In the genomic region with DNA sequence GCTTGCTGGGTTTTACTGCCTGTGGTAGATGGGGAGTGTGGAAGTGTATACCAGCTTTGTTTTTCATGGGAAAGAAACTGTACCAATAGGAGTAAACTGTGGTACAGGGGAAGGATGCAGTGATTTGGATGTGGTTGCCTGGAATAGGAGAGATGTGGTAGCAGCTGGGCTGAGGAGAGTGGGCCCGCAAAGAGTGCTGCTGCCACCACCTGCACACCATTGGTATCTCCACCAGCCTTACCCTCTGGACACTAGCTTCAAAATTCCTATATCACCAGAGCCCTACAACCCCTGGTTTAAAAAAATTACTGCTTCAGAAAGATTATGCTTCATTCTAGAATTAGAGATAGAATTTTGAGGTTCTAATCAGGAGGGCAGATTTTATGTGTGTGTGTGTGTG, we compare ENCODE assay signal across 8 cellular contexts. TPM values are rescaled to one million over a fixed set of nuclear protein-coding genes. Genes with fewer than 3 reads are reported as not detected.
DNase-seq lines count a peak whose midpoint lies in the region; ATAC-seq, FAIRE-seq and TF ChIP-seq lines count a peak whose summit lies in the region.

No MANE protein-coding gene starts in this region.

- no peaks in the 10 kb centered on the region for H3K9me3 ChIP-seq in Caco-2
- no peaks in the 10 kb centered on the region for H3K9me3 ChIP-seq in HepG2 (ENCODE audit: low read length)

- H3K9ac ChIP-seq in HepG2 (ENCODE audit: insufficient read depth, low read depth, low read length): no peak overlapping the region

- H3K36me3 Mint-ChIP-seq in Caco-2 (ENCODE audit: insufficient read depth, unreplicated experiment): peaks cover 7% of the 10 kb centered on the region

- H3K36me3 ChIP-seq in Caco-2 (ENCODE audit: control insufficient read depth, insufficient read depth, low read length) (no peaks in the 10 kb centered on the region), bronchial epithelial cell (ENCODE audit: control insufficient read depth, insufficient read depth, low read length) (no peaks in the 10 kb centered on the region), HepG2 (replicated peaks in 1 of 2; ENCODE audit: control insufficient read depth in 1 of 2, insufficient read depth in 2 of 2, low read length in 2 of 2) (no peaks in the 10 kb centered on the region)

- TF ChIP-seq CTCF in Caco-2 (IDR thresholded peaks at IDR 0.05; ENCODE audit: insufficient read depth in 1 of 2, low read depth in 1 of 2, low read length in 1 of 2, severe bottlenecking in 1 of 2, unreplicated experiment in 1 of 2) (peak; percentile 23 to 63), bronchial epithelial cell (IDR thresholded peaks at IDR 0.05; ENCODE audit: insufficient read depth, low read length, severe bottlenecking) (peak; percentile 77), HepG2 (CRISPR knock-in tag; IDR thresholded peaks at IDR 0.05) (peak; percentile 64)

- H2AFZ ChIP-seq in HepG2 (ENCODE audit: low read length): no peak overlapping the region

- TF ChIP-seq EP300 in HepG2 (IDR thresholded peaks at IDR 0.05; ENCODE audit: low read depth in 2 of 2, low read length in 2 of 2): no peak
- no peak for TF ChIP-seq EP300 in HepG2 (CRISPR knock-in tag; IDR thresholded peaks at IDR 0.05; ENCODE audit: borderline replicate concordance)

- in situ Hi-C loops in HepG2 (cut with HindIII; ENCODE audit: extremely low pct_ligation_motif_present, low pct_unique_long_range_greater_than_20kb): no loop called here

- POLR2A ChIA-PET in Caco-2 (lab: Charles Lee) (no interaction called here), HepG2 (lab: Yijun Ruan, JAX) (no interaction called here)

- no peak for FAIRE-seq in bronchial epithelial cell (lab: Jason Lieb, UNC)
- FAIRE-seq in HepG2 (lab: Jason Lieb, UNC): no peak
- FAIRE-seq in RCC 7860 (lab: Jason Lieb, UNC): no peak

- H3K27me3 Mint-ChIP-seq in Caco-2 (ENCODE audit: insufficient read depth, unreplicated experiment): no peaks in the 10 kb centered on the region

- BruUV-seq in Caco-2 (replicated peaks; lab: Mats Ljungman, UMichigan) (no TSS peak), HepG2 (replicated peaks; lab: Mats Ljungman, UMichigan) (no TSS peak)

- H3K79me2 ChIP-seq in HepG2 (ENCODE audit: insufficient read depth, low read length): no peaks in the 10 kb centered on the region

- intact Hi-C loops in Caco-2 (cut with micrococcal nuclease; ENCODE audit: unreplicated experiment) (loop anchor here (1.0 to 5.0 kb wide), 7 partner anchors 87 to 445 kb away; no protein-coding TSS in a partner anchor), HepG2 (cut with micrococcal nuclease; ENCODE audit: unreplicated experiment) (no loop called here)

- CTCF ChIA-PET in Caco-2 (lab: Charles Lee) (interaction anchor here (0.6 to 1.7 kb wide), 6 partner anchors 37 to 183 kb away, joined by 3 to 21 read pairs (median 4); no protein-coding TSS in a partner anchor), HepG2 (lab: Yijun Ruan, JAX; ENCODE audit: low intra/inter-chr PET ratio, low total read pairs) (no interaction called here)

- peaks cover 51% of the 10 kb centered on the region for H3K4me1 Mint-ChIP-seq in Caco-2 (ENCODE audit: low read depth, unreplicated experiment)

- DNase-seq in Caco-2: peak in 1 of 2 experiments; percentile 54
- DNase-seq in M059J (ENCODE audit: low read depth): peak; percentile 23
- peak; percentile 50 for DNase-seq in bronchial epithelial cell (ENCODE audit: low read depth)
- no peak for DNase-seq in HepG2 (ENCODE audit: low spot score)
- DNase-seq in activated naive CD4-positive, alpha-beta T cell treated with anti-CD3 and anti-CD28 coated beads, Interleukin-2, amount 50 U/mL, for 16 hours: no peak
- no peak for DNase-seq in RCC 7860 (ENCODE audit: low spot score)

- H4K20me1 ChIP-seq in HepG2 (ENCODE audit: insufficient read depth, low read length): no peaks in the 10 kb centered on the region

- no peak for TF ChIP-seq RAD21 in HepG2 (CRISPR knock-in tag; IDR thresholded peaks at IDR 0.05)

- ATAC-seq in HepG2: peak; percentile 94
- no peak for ATAC-seq in GM18858 (IDR thresholded peaks at IDR 0.05; ENCODE audit: unreplicated experiment)
- ATAC-seq in GM19455 (IDR thresholded peaks at IDR 0.05; ENCODE audit: unreplicated experiment): no peak

- WGBS in HepG2 (ENCODE audit: low lambda C conversion rate): 31% methylated on average over 1 of the region's 1 CpG

- no peak overlapping the region for H3K4me3 Mint-ChIP-seq in Caco-2 (ENCODE audit: unreplicated experiment)

- TF ChIP-seq POLR2A in HepG2 (IDR thresholded peaks at IDR 0.05; ENCODE audit: insufficient read depth in 1 of 2, low read depth in 2 of 2, low read length in 2 of 2): no peak

- no peak overlapping the region for H3K27ac Mint-ChIP-seq in Caco-2 (ENCODE audit: unreplicated experiment)

- H3K27me3 ChIP-seq in Caco-2 (replicated peaks; ENCODE audit: control insufficient read depth, insufficient read depth, low read length) (no peaks in the 10 kb centered on the region), bronchial epithelial cell (ENCODE audit: control insufficient read depth, insufficient read depth, low read length) (no peaks in the 10 kb centered on the region), HepG2 (ENCODE audit: control insufficient read depth in 1 of 2, insufficient read depth in 2 of 2, low read length in 2 of 2) (0 out of 5 replicates have a peak, but pooled peaks cover 0 to 1% of the 10 kb centered on the region in 2 experiments)

- H3K4me1 ChIP-seq in Caco-2 (peaks cover 64% of the 10 kb centered on the region), HepG2 (ENCODE audit: insufficient read depth, low read length) (no peaks in the 10 kb centered on the region)

- H3K4me2 ChIP-seq in HepG2 (ENCODE audit: low read depth, low read length): no peak overlapping the region

- H3K9me3 Mint-ChIP-seq in Caco-2 (ENCODE audit: unreplicated experiment): peaks cover 12% of the 10 kb centered on the region

- H3K4me3 ChIP-seq in Caco-2 (ENCODE audit: low read depth, low read length) (no peak overlapping the region), bronchial epithelial cell (ENCODE audit: low read depth, low read length) (no peak overlapping the region), HepG2 (replicated peaks in 1 of 3; ENCODE audit: insufficient read depth in 1 of 3, low read depth in 2 of 3, low read length in 3 of 3) (no peak overlapping the region)

- no peak overlapping the region for H3K27ac ChIP-seq in HepG2 (ENCODE audit: extremely low read length, insufficient read depth, low read length)

TF ChIP-seq in HepG2, 621 proteins besides CTCF, POLR2A, EP300 and RAD21 (continues in another document):
- peak; percentile 29; the same call in 1 of the 2 replicates for TF ChIP-seq SMC3 (IDR thresholded peaks at IDR 0.05; ENCODE audit: low read length)
- TF ChIP-seq, protein P1, sequence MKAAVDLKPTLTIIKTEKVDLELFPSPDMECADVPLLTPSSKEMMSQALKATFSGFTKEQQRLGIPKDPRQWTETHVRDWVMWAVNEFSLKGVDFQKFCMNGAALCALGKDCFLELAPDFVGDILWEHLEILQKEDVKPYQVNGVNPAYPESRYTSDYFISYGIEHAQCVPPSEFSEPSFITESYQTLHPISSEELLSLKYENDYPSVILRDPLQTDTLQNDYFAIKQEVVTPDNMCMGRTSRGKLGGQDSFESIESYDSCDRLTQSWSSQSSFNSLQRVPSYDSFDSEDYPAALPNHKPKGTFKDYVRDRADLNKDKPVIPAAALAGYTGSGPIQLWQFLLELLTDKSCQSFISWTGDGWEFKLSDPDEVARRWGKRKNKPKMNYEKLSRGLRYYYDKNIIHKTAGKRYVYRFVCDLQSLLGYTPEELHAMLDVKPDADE (CRISPR knock-in tag; IDR thresholded peaks at IDR 0.05): no peak
- TF ChIP-seq ZNF556 (CRISPR knock-in tag; IDR thresholded peaks at IDR 0.05; ENCODE audit: borderline replicate concordance): no peak
- no peak for TF ChIP-seq ZSCAN20 (CRISPR knock-in tag; IDR thresholded peaks at IDR 0.05; ENCODE audit: borderline replicate concordance)
- TF ChIP-seq MIER2 (CRISPR knock-in tag; IDR thresholded peaks at IDR 0.05): no peak
- no peak for TF ChIP-seq ZNF432 (CRISPR knock-in tag; IDR thresholded peaks at IDR 0.05; ENCODE audit: borderline replicate concordance)
- TF ChIP-seq NR2C2 (CRISPR knock-in tag; IDR thresholded peaks at IDR 0.05; ENCODE audit: borderline replicate concordance): no peak
- peak; percentile 73 for TF ChIP-seq STAG1 (CRISPR knock-in tag; IDR thresholded peaks at IDR 0.05)

RNA-seq across cellular contexts. Expression of a gene that starts 53.6 kb away (rescaled TPM):
- total RNA-seq in Caco-2 (2022): 3.0 and 3.4 TPM in 2 replicates
- total RNA-seq in M059J (2014; rRNA removed; shearing (Covaris generic)): 27.4 and 40.6 TPM in 2 replicates
- total RNA-seq in bronchial epithelial cell: 4.2 and 10.6 TPM in 2 replicates
- total RNA-seq in HepG2 (2016; rRNA removed; fragmentation: Illumina TruSeq; extraction: Trizol): 0.84 and 1.4 TPM in 2 replicates
- 0.79 and 1.4 TPM in 2 replicates for total RNA-seq in HepG2 (2016; cell fraction: cytosol; rRNA removed; fragmentation: Illumina TruSeq; extraction: Trizol; ENCODE audit: low read depth)
- total RNA-seq in HepG2 (2016; cell fraction: insoluble cytoplasmic fraction; rRNA removed; fragmentation: Illumina TruSeq; extraction: Trizol): 0.91 and 1.5 TPM in 2 replicates
- 0.62 and 0.86 TPM in 2 replicates for total RNA-seq in HepG2 (2016; cell fraction: membrane; rRNA removed; fragmentation: Illumina TruSeq; extraction: Trizol)
- 1.4 and 5.7 TPM in 2 replicates for total RNA-seq in HepG2 (2016; cell fraction: nucleus; rRNA removed; fragmentation: Illumina TruSeq; extraction: Trizol)
- 0.51 and 1.4 TPM in 2 replicates for polyA plus RNA-seq in HepG2 (2011; rRNA removed)
- 0.23 and 0.54 TPM in 2 replicates for polyA plus RNA-seq in HepG2 (2011; cell fraction: cytosol; rRNA removed)
- 1.2 and 1.6 TPM in 2 replicates for polyA plus RNA-seq in HepG2 (2011; cell fraction: nucleus; rRNA removed)
- 0.39 and 0.59 TPM in 2 replicates for polyA plus RNA-seq in HepG2 (2012)
- 0.08 and 0.09 TPM in 2 replicates for polyA plus RNA-seq in HepG2 (2016; cell fraction: cytosol; fragmentation: Illumina TruSeq; extraction: Trizol; ENCODE audit: low read depth)
- polyA plus RNA-seq in HepG2 (2016; cell fraction: insoluble cytoplasmic fraction; fragmentation: Illumina TruSeq; extraction: Trizol; ENCODE audit: low read depth): 0.33 and 0.58 TPM in 2 replicates
- 0.02 and 0.40 TPM in 2 replicates for polyA plus RNA-seq in HepG2 (2016; cell fraction: membrane; fragmentation: Illumina TruSeq; extraction: Trizol; ENCODE audit: low read depth)
- polyA plus RNA-seq in HepG2 (2016; cell fraction: nucleus; fragmentation: Illumina TruSeq; extraction: Trizol; ENCODE audit: insufficient read depth, low read depth): 0.48 and 0.79 TPM in 2 replicates
- 4.0 and 4.2 TPM in 2 replicates for polyA minus RNA-seq in HepG2 (2011; rRNA and poly(A)+ RNA removed; ENCODE audit: low replicate concordance)
- polyA minus RNA-seq in HepG2 (2011; cell fraction: cytosol; rRNA and poly(A)+ RNA removed): 2.2 and 2.4 TPM in 2 replicates
- polyA minus RNA-seq in HepG2 (2011; cell fraction: nucleus; rRNA and poly(A)+ RNA removed): 9.5 and 13.1 TPM in 2 replicates

Comparison
In these comparisons a context has a peak if more than half of its experiments do, and no peak if none do; other contexts are left out.
1. DNase-seq: peak in M059J (single experiment) and bronchial epithelial cell (single experiment); none in HepG2 (single experiment), activated naive CD4-positive, alpha-beta T cell treated with anti-CD3 and anti-CD28 coated beads, Interleukin-2, amount 50 U/mL, for 16 hours (single experiment) and RCC 7860 (single experiment).
2. Peak in every context shown above with its lines, with median percentiles within 50 percentile points of each other: CTCF ChIP-seq.